8 cellular contexts compared by ENCODE assay signal in genomic region chr17:50425001-50425681, GRCh38. TPM values are rescaled to one million over a fixed set of nuclear protein-coding genes. Genes with fewer than 3 reads are reported as not detected.
DNase-seq lines count a peak whose midpoint lies in the region; ATAC-seq and TF ChIP-seq lines count a peak whose summit lies in the region.

No MANE protein-coding gene starts in this region.

- H3K4me1 ChIP-seq in SJCRH30 (peaks cover 8% of the 10 kb centered on the region; the same call in 1 of the 2 replicates), sigmoid colon (peaks cover 0 to 38% (median 28%) of the 10 kb centered on the region in 4 donors)

- H3K9me3 ChIP-seq in SJCRH30 (replicated peaks) (no peaks in the 10 kb centered on the region), sigmoid colon (no peaks in the 10 kb centered on the region)

- WGBS in sigmoid colon, 2 donors: 82 to 87% methylated on average over 8 of the region's 8 CpGs

- intact Hi-C loops in sigmoid colon (cut with DNase I): no loop called here

- no peak for DNase-seq in SJCRH30
- DNase-seq in fibroblast of pulmonary artery (ENCODE audit: low read depth): no peak
- no peak for DNase-seq in sigmoid colon
- no peak for DNase-seq in NCI-H2107 (lab: John Stamatoyannopoulos, UW)
- DNase-seq in SIG-M5 (lab: John Stamatoyannopoulos, UW): no peak

- H3K27ac ChIP-seq in SJCRH30 (peak overlapping the region; percentile 63), sigmoid colon (peak overlapping the region; percentile 76 to 87 (median 82))

- H3K36me3 ChIP-seq in SJCRH30: no peaks in the 10 kb centered on the region
- no peaks in the 10 kb centered on the region for H3K36me3 ChIP-seq in sigmoid colon

- peak overlapping the region; percentile 78 for H3K4me3 ChIP-seq in SJCRH30
- peak overlapping the region; percentile 68 for H3K4me3 ChIP-seq in fibroblast of pulmonary artery (replicated peaks; ENCODE audit: low read depth, low read length)
- peak overlapping the region; percentile 51 to 82 (median 60) for H3K4me3 ChIP-seq in sigmoid colon

- H3K27me3 ChIP-seq in SJCRH30 (no peaks in the 10 kb centered on the region), sigmoid colon (no peaks in the 10 kb centered on the region)

- TF ChIP-seq CTCF in fibroblast of pulmonary artery (IDR thresholded peaks at IDR 0.05; ENCODE audit: low read length, missing control alignments): no peak
- TF ChIP-seq CTCF in sigmoid colon (IDR thresholded peaks at IDR 0.05): no peak

- TF ChIP-seq POLR2A in sigmoid colon (IDR thresholded peaks at IDR 0.05): no peak

- ATAC-seq in GM19328 (IDR thresholded peaks at IDR 0.05; ENCODE audit: unreplicated experiment) (peak; percentile 3), HG03469 (IDR thresholded peaks at IDR 0.05; ENCODE audit: unreplicated experiment) (no peak), HG03571 (IDR thresholded peaks at IDR 0.05; ENCODE audit: unreplicated experiment) (no peak)

- TF ChIP-seq EP300 in sigmoid colon (IDR thresholded peaks at IDR 0.05): no peak

RNA-seq across cellular contexts. Expression of gene ACSF2, which starts 0.9 kb away (rescaled TPM):
- 6.3 and 6.7 TPM in 2 replicates for total RNA-seq in SJCRH30 (2014; rRNA removed; shearing (Covaris generic))
- total RNA-seq in sigmoid colon: 10 to 100 TPM in 2 of 4 donors, 1 to 10 TPM in 2; 8.2 to 28.5 (median 11.0) TPM
- polyA plus RNA-seq in sigmoid colon: 10 to 100 TPM; 49.9 to 61.7 (median 54.3) TPM

RNA-seq across cellular contexts. Expression of gene LRRC59, which starts 27.8 kb away (rescaled TPM):
- 89.4 and 89.5 TPM in 2 replicates for total RNA-seq in SJCRH30 (2014; rRNA removed; shearing (Covaris generic))
- total RNA-seq in sigmoid colon: 10 to 100 TPM; 32.4 to 38.8 (median 35.2) TPM
- polyA plus RNA-seq in sigmoid colon: 100 to 1,000 TPM in 1 of 3 donors, 10 to 100 TPM in 2; 78.1 to 116 (median 84.6) TPM

RNA-seq across cellular contexts. Expression of gene CHAD, which starts 43.5 kb away (rescaled TPM):
- not detected in 2 replicates for total RNA-seq in SJCRH30 (2014; rRNA removed; shearing (Covaris generic))
- not detected for total RNA-seq in sigmoid colon
- polyA plus RNA-seq in sigmoid colon: 1 to 10 TPM; 3.7 to 7.2 (median 4.4) TPM

RNA-seq across cellular contexts. Expression of gene EME1, which starts 52.1 kb away (rescaled TPM):
- 18.4 and 20.8 TPM in 2 replicates for total RNA-seq in SJCRH30 (2014; rRNA removed; shearing (Covaris generic))
- total RNA-seq in sigmoid colon: under 1 TPM in 1 of 4 donors, not detected in 3; 0.36 TPM
- polyA plus RNA-seq in sigmoid colon: 1 to 10 TPM in 2 of 3 donors, not detected in 1; 1.2 to 3.5 TPM

RNA-seq across cellular contexts. Expression of gene MRPL27, which starts 52.2 kb away (rescaled TPM):
- total RNA-seq in SJCRH30 (2014; rRNA removed; shearing (Covaris generic)): 43.8 and 44.4 TPM in 2 replicates
- 10 to 100 TPM; 64.0 to 94.6 (median 75.6) TPM for total RNA-seq in sigmoid colon
- 100 to 1,000 TPM; 151 to 234 (median 220) TPM for polyA plus RNA-seq in sigmoid colon
